In the genomic region with DNA sequence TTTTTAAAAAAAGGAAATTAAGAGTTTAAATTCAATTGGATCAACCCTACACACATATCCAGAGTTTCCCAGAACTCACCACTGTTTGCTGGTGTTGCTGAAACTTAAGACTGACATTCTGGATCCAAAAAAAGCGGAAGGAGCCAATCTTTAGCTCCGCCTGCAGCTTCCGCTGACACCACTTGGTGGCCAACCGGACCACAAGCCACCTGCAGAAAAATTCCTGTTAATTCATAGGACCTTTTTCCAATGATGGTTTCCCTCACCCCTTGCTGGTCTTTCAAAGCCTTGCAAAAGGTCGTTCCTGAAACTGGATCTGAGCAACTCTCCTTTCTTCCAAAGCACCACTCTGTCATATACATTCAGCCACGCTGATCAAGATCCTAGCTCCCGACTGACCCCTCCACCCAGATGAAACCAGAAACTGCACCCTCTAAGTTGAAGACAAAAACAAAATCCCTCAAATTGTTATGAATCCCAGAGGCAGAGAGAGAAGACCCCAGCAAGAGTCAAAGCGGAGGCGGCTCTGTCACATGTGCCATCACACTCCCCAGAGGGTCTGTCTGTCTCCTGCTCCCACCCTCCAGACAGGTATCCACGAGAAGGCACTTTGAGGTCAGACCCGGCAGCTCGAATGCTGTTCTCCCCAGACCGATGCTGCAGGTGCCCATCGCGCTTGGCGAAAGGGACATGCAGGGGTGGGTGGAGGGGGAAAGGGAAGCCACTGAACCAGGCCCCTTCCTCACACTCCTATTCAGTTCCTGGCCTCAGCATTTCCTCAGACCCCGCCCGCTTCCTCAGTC, we compare ENCODE assay signal across 8 cellular contexts. TPM values are rescaled to one million over a fixed set of nuclear protein-coding genes. Genes with fewer than 3 reads are reported as not detected.
DNase-seq lines count a peak whose midpoint lies in the region; ATAC-seq and TF ChIP-seq lines count a peak whose summit lies in the region.

No MANE protein-coding gene starts in this region.

- H3K4me3 ChIP-seq in choroid plexus epithelial cell (ENCODE audit: low read depth, low read length): peak overlapping the region; percentile 81

- peak; percentile 87 for DNase-seq in CD1c-positive myeloid dendritic cell (ENCODE audit: extremely low spot score)
- DNase-seq in Kasumi-1 (lab: John Stamatoyannopoulos, UW): peak; percentile 82
- peak; percentile 9 to 75 for DNase-seq in SW 1271 (lab: John Stamatoyannopoulos, UW)
- DNase-seq in choroid plexus epithelial cell (ENCODE audit: low read depth): peak; percentile 72
- DNase-seq in kidney glomerular epithelial cell (lab: John Stamatoyannopoulos, UW): peak; percentile 43
- DNase-seq in stimulated activated CD8-positive, alpha-beta memory T cell treated with anti-CD3 and anti-CD28 coated beads, Interleukin-4, amount 100 ng/mL, for 48 hours: peak; percentile 51
- no peak for DNase-seq in mesenteric fat pad (ENCODE audit: low spot score)

- peak; percentile 5 for ATAC-seq in GM18909 (IDR thresholded peaks at IDR 0.05; ENCODE audit: poor library complexity, unreplicated experiment)

- peak; percentile 64 for TF ChIP-seq CTCF in choroid plexus epithelial cell (conservative IDR thresholded peaks at IDR 0.05; ENCODE audit: low read depth, low read length)

RNA-seq across cellular contexts. Expression of gene BLTP2, which starts 0.8 kb away (rescaled TPM):
- 163 TPM for total RNA-seq in mesenteric fat pad

RNA-seq across cellular contexts. Expression of gene SDF2, which starts 17.5 kb away (rescaled TPM):
- total RNA-seq in mesenteric fat pad: 41.8 TPM

RNA-seq across cellular contexts. Expression of gene SUPT6H, which starts 17.8 kb away (rescaled TPM):
- total RNA-seq in mesenteric fat pad: 76.6 TPM

RNA-seq across cellular contexts. Expression of gene RSKR, which starts 30.2 kb away (rescaled TPM):
- total RNA-seq in mesenteric fat pad: 7.6 TPM

RNA-seq across cellular contexts. Expression of gene SPAG5, which starts 45.4 kb away (rescaled TPM):
- 3.1 TPM for total RNA-seq in mesenteric fat pad
